ENCODE assay signal across 8 cellular contexts in genomic region chr6:41941280-41942044, GRCh38. TPM values are rescaled to one million over a fixed set of nuclear protein-coding genes. Genes with fewer than 3 reads are reported as not detected.
A peak's percentile ranks its signal among the peaks of the same experiment; 100 is the strongest.
DNase-seq lines count a peak whose midpoint lies in the region; ATAC-seq and TF ChIP-seq lines count a peak whose summit lies in the region.

CCND3 (minus strand) TSS chr6:41941808; CDS start chr6:41941649, 159 bp downstream.

- peak; percentile 32 for TF ChIP-seq EP300 in neural cell (conservative IDR thresholded peaks at IDR 0.05; ENCODE audit: poor library complexity, severe bottlenecking)

- peak within 1 kb of the TSS; percentile 53 for H2AFZ ChIP-seq in neural cell (ENCODE audit: low read depth, low read length)

- H3K36me3 ChIP-seq in DOHH2 (ENCODE audit: control insufficient read depth, low read length) (peaks cover 50% of the 10 kb centered on the region), KOPT-K1 (ENCODE audit: insufficient read depth, low read length) (peaks cover 48% of the 10 kb centered on the region), neural cell (ENCODE audit: insufficient read depth, low read length) (no peaks in the 10 kb centered on the region)

- H3K9me3 ChIP-seq in DOHH2 (ENCODE audit: control insufficient read depth, insufficient read depth, low read length) (no peaks in the 10 kb centered on the region), KOPT-K1 (ENCODE audit: insufficient read depth, low read length, poor library complexity, severe bottlenecking) (no peaks in the 10 kb centered on the region), neural cell (ENCODE audit: low read length) (no peaks in the 10 kb centered on the region)

- no peaks in the 10 kb centered on the region for H3K9me2 ChIP-seq in DOHH2 (replicated peaks; ENCODE audit: control insufficient read depth, low read length)
- no peaks in the 10 kb centered on the region for H3K9me2 ChIP-seq in neural cell (ENCODE audit: insufficient read depth, low read length)

- H3K36me3 Mint-ChIP-seq in activated T-helper 17 cell treated with anti-CD3 and anti-CD28 coated beads, Interleukin-2, amount 50 U/mL, for 72 hours (ENCODE audit: low read depth), result peaks cover 54% of the 10 kb centered on the region

- H3F3A ChIP-seq in DOHH2 (ENCODE audit: control insufficient read depth, insufficient read depth) (peaks cover 14% of the 10 kb centered on the region), neural cell (ENCODE audit: insufficient read depth, low read length, poor library complexity, severe bottlenecking) (no peaks in the 10 kb centered on the region)

- peaks cover 57% of the 10 kb centered on the region for H3K4me1 ChIP-seq in DOHH2 (ENCODE audit: control insufficient read depth, low read length)

- H3K27ac Mint-ChIP-seq in activated T-helper 17 cell treated with anti-CD3 and anti-CD28 coated beads, Interleukin-2, amount 50 U/mL, for 72 hours, result peak within 1 kb of the TSS; percentile 94
- H3K27ac Mint-ChIP-seq in stimulated activated naive CD8-positive, alpha-beta T cell treated with anti-CD3 and anti-CD28 coated beads, Interleukin-15, amount 100 ng/mL, for 72 hours, result peak within 1 kb of the TSS; percentile 93 to 98

- H3K4me1 Mint-ChIP-seq in activated T-helper 17 cell treated with anti-CD3 and anti-CD28 coated beads, Interleukin-2, amount 50 U/mL, for 72 hours, result peaks cover 25% of the 10 kb centered on the region
- peaks cover 73% of the 10 kb centered on the region for H3K4me1 Mint-ChIP-seq in stimulated activated naive CD8-positive, alpha-beta T cell treated with anti-CD3 and anti-CD28 coated beads, Interleukin-15, amount 100 ng/mL, for 72 hours

- H3K79me2 ChIP-seq in DOHH2 (ENCODE audit: control insufficient read depth, low read length) (peaks cover 59% of the 10 kb centered on the region), neural cell (replicated peaks; ENCODE audit: insufficient read depth, low read length) (no peaks in the 10 kb centered on the region)

- no peak for TF ChIP-seq CTCF in DOHH2 (IDR thresholded peaks at IDR 0.05; ENCODE audit: low read depth, low read length, poor library complexity, severe bottlenecking)
- TF ChIP-seq CTCF in neural cell (IDR thresholded peaks at IDR 0.05; ENCODE audit: poor library complexity, severe bottlenecking), result peak; percentile 41

- peak; percentile 96 for DNase-seq in RPMI8226
- peak; percentile 82 for DNase-seq in fibroblast of peridontal ligament (ENCODE audit: extremely low read depth)
- DNase-seq in stimulated activated naive CD8-positive, alpha-beta T cell treated with anti-CD3 and anti-CD28 coated beads, Interleukin-15, amount 100 ng/mL, for 72 hours, result peak; percentile 88 to 91

- peak within 1 kb of the TSS; percentile 70 for H3K9ac ChIP-seq in neural cell (ENCODE audit: low read length)

- H3K27me3 Mint-ChIP-seq in activated T-helper 17 cell treated with anti-CD3 and anti-CD28 coated beads, Interleukin-2, amount 50 U/mL, for 72 hours, result no peaks in the 10 kb centered on the region
- no peaks in the 10 kb centered on the region for H3K27me3 Mint-ChIP-seq in stimulated activated naive CD8-positive, alpha-beta T cell treated with anti-CD3 and anti-CD28 coated beads, Interleukin-15, amount 100 ng/mL, for 72 hours

- H3K4me3 ChIP-seq in DOHH2 (ENCODE audit: low read length) (peak within 1 kb of the TSS; percentile 95), neural cell (ENCODE audit: low read length) (peak within 1 kb of the TSS; percentile 80)

- H3K27ac ChIP-seq in DOHH2 (ENCODE audit: low read depth, low read length) (peak within 1 kb of the TSS; percentile 86), KOPT-K1 (ENCODE audit: low read depth, low read length, poor library complexity, severe bottlenecking) (peak within 1 kb of the TSS; percentile 97), neural cell (ENCODE audit: low read length) (peak within 1 kb of the TSS; percentile 44)

- TF ChIP-seq RAD21 in neural cell (conservative IDR thresholded peaks at IDR 0.05), result peak; percentile 25

- H4K20me1 ChIP-seq in DOHH2 (ENCODE audit: control insufficient read depth, insufficient read depth, low read depth, low read length), result no peaks in the 10 kb centered on the region
- no peaks in the 10 kb centered on the region for H4K20me1 ChIP-seq in neural cell (ENCODE audit: insufficient read depth)

- peak; percentile 84 for ATAC-seq in GM21786 (IDR thresholded peaks at IDR 0.05; ENCODE audit: unreplicated experiment)
- peak; percentile 87 for ATAC-seq in activated T-helper 17 cell treated with anti-CD3 and anti-CD28 coated beads, Interleukin-2, amount 50 U/mL, for 72 hours (replicated peaks)
- ATAC-seq in stimulated activated naive CD8-positive, alpha-beta T cell treated with anti-CD3 and anti-CD28 coated beads, Interleukin-15, amount 100 ng/mL, for 72 hours, result peak; percentile 80

- no peaks in the 10 kb centered on the region for H3K9me3 Mint-ChIP-seq in activated T-helper 17 cell treated with anti-CD3 and anti-CD28 coated beads, Interleukin-2, amount 50 U/mL, for 72 hours
- no peaks in the 10 kb centered on the region for H3K9me3 Mint-ChIP-seq in stimulated activated naive CD8-positive, alpha-beta T cell treated with anti-CD3 and anti-CD28 coated beads, Interleukin-15, amount 100 ng/mL, for 72 hours

- H3K4me3 Mint-ChIP-seq in activated T-helper 17 cell treated with anti-CD3 and anti-CD28 coated beads, Interleukin-2, amount 50 U/mL, for 72 hours, result peak within 1 kb of the TSS; percentile 94
- peak within 1 kb of the TSS; percentile 99 to 100 for H3K4me3 Mint-ChIP-seq in stimulated activated naive CD8-positive, alpha-beta T cell treated with anti-CD3 and anti-CD28 coated beads, Interleukin-15, amount 100 ng/mL, for 72 hours

- H3K4me2 ChIP-seq in DOHH2 (ENCODE audit: low read length) (peak within 1 kb of the TSS; percentile 97), neural cell (ENCODE audit: low read length) (peak within 1 kb of the TSS; percentile 76)

- H3K27me3 ChIP-seq in DOHH2 (ENCODE audit: control insufficient read depth, low read length) (no peaks in the 10 kb centered on the region), neural cell (ENCODE audit: insufficient read depth, low read depth, low read length) (no peaks in the 10 kb centered on the region)

TF ChIP-seq in neural cell, 6 proteins besides CTCF, POLR2A, EP300 and RAD21:
- peak; percentile 54 for TF ChIP-seq POLR2AphosphoS5 (IDR thresholded peaks at IDR 0.05)
- TF ChIP-seq EZH2 (IDR thresholded peaks at IDR 0.05; ENCODE audit: borderline replicate concordance, insufficient read depth, low read length, poor library complexity, severe bottlenecking), result no peak
- TF ChIP-seq, protein P1, sequence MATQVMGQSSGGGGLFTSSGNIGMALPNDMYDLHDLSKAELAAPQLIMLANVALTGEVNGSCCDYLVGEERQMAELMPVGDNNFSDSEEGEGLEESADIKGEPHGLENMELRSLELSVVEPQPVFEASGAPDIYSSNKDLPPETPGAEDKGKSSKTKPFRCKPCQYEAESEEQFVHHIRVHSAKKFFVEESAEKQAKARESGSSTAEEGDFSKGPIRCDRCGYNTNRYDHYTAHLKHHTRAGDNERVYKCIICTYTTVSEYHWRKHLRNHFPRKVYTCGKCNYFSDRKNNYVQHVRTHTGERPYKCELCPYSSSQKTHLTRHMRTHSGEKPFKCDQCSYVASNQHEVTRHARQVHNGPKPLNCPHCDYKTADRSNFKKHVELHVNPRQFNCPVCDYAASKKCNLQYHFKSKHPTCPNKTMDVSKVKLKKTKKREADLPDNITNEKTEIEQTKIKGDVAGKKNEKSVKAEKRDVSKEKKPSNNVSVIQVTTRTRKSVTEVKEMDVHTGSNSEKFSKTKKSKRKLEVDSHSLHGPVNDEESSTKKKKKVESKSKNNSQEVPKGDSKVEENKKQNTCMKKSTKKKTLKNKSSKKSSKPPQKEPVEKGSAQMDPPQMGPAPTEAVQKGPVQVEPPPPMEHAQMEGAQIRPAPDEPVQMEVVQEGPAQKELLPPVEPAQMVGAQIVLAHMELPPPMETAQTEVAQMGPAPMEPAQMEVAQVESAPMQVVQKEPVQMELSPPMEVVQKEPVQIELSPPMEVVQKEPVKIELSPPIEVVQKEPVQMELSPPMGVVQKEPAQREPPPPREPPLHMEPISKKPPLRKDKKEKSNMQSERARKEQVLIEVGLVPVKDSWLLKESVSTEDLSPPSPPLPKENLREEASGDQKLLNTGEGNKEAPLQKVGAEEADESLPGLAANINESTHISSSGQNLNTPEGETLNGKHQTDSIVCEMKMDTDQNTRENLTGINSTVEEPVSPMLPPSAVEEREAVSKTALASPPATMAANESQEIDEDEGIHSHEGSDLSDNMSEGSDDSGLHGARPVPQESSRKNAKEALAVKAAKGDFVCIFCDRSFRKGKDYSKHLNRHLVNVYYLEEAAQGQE (IDR thresholded peaks at IDR 0.05; ENCODE audit: borderline replicate concordance), result no peak
- peak; percentile 90 for TF ChIP-seq MXI1 (conservative IDR thresholded peaks at IDR 0.05; ENCODE audit: poor library complexity, severe bottlenecking)
- peak; percentile 40 for TF ChIP-seq SMC3 (conservative IDR thresholded peaks at IDR 0.05; ENCODE audit: poor library complexity)
- peak; percentile 51 for TF ChIP-seq TAF1 (IDR thresholded peaks at IDR 0.05; ENCODE audit: low read depth)

RNA-seq across cellular contexts. Expression of gene CCND3, which starts in this region (rescaled TPM):
- total RNA-seq in activated T-helper 17 cell treated with anti-CD3 and anti-CD28 coated beads, Interleukin-2, amount 50 U/mL, for 72 hours, result 100 to 1,000 TPM; 297 to 332 TPM
- polyA plus RNA-seq in neural cell, result 15.7 and 17.9 TPM in 2 replicates
- polyA minus RNA-seq in neural cell, result 14.7 and 14.9 TPM in 2 replicates

Comparison
In these comparisons a context has a peak if more than half of its experiments do, and no peak if none do; other contexts are left out.
1. Peak in every context shown above with its lines: DNase-seq, ATAC-seq, H3K4me3 ChIP-seq and H3K27ac ChIP-seq.
2. H3K27ac ChIP-seq: peak in every context shown above with its lines; median percentile 97 in KOPT-K1; 86 in DOHH2; 44 in neural cell.